ENCODE assay signal across 19 cellular contexts in genomic region chr20:57647933-57648785, GRCh38. TPM values are rescaled to one million over a fixed set of nuclear protein-coding genes. Genes with fewer than 3 reads are reported as not detected.
A peak's percentile ranks its signal among the peaks of the same experiment; 100 is the strongest.
DNase-seq lines count a peak whose midpoint lies in the region; ATAC-seq and TF ChIP-seq lines count a peak whose summit lies in the region.
"Had no signal": no experiment of that assay in that cellular context is flagged by ENCODE, and none has a peak within 500 bp of the region (broad histone marks: within the 10 kb centered on the region; RNA-seq: fewer than 3 reads in every experiment).

No MANE protein-coding gene starts in this region.

- peak; percentile 4; the same call in 1 of the 3 replicates for ATAC-seq in RWPE2 (ENCODE audit: low read depth)
- no peak for ATAC-seq in aorta (ENCODE audit: low FRiP score)

- no peaks in the 10 kb centered on the region for H3K9me3 ChIP-seq in RWPE2 (ENCODE audit: severe bottlenecking)
- peaks cover 5% of the 10 kb centered on the region for H3K9me3 ChIP-seq in aorta (ENCODE audit: control insufficient read depth, low read length)

- H3K27me3 ChIP-seq in RWPE2 (ENCODE audit: insufficient read depth, poor library complexity, severe bottlenecking) (no peaks in the 10 kb centered on the region), aorta (ENCODE audit: control insufficient read depth in 1 of 2, insufficient read depth in 2 of 2, low read length in 1 of 2) (no peaks in the 10 kb centered on the region)

- DNase-seq in activated CD8-positive, alpha-beta memory T cell treated with anti-CD3 and anti-CD28 coated beads, Interleukin-2, amount 50 U/mL, for 48 hours: peak; percentile 26
- no peak for DNase-seq in activated CD8-positive, alpha-beta memory T cell treated with anti-CD3 and anti-CD28 coated beads, Interleukin-2, amount 50 U/mL, for 4 hours
- DNase-seq in RWPE2 (ENCODE audit: low spot score) (no peak), head of caudate nucleus (peak in 37 of 42 donors; percentile 27 to 86 (median 65)), retina (peak; percentile 24), aorta (no peak)
- no peak for DNase-seq in stimulated activated CD4-positive, alpha-beta T cell treated with anti-CD3 and anti-CD28 coated beads, Interleukin-12 subunit alpha, Interleukin-12 subunit beta, amount 100 ng/mL, for 4 hours
- no peak for DNase-seq in activated T-cell treated with anti-CD3 and anti-CD28 coated beads, Interleukin-2, amount 50 U/mL, for 48 hours
- DNase-seq: DMS153, EL, IMR-90, Kasumi-1, MM.1S, NCI-H1092 treated with DMSO at 0.1 percent for 48 hours, NCI-H1694, NCI-H69, RPMI8226 had no signal

- intact Hi-C loops in head of caudate nucleus (cut with DNase I) (no loop called here), aorta (cut with DNase I) (no loop called here)

- WGBS in aorta, 2 donors: 67 to 71% methylated on average over 23 of the region's 23 CpGs

- TF ChIP-seq CTCF in RWPE2 (IDR thresholded peaks at IDR 0.05; ENCODE audit: poor library complexity, severe bottlenecking): no peak

- peak overlapping the region; percentile 0 for H3K27ac ChIP-seq in RWPE2 (ENCODE audit: poor library complexity, severe bottlenecking)
- H3K27ac ChIP-seq in aorta (ENCODE audit: low read depth in 1 of 2, low read length in 2 of 2): no peak overlapping the region
- H3K27ac ChIP-seq: C4-2B had no signal

- H3K4me1 ChIP-seq in RWPE2 (ENCODE audit: insufficient read depth, poor library complexity, severe bottlenecking) (no peaks in the 10 kb centered on the region), aorta (ENCODE audit: control insufficient read depth in 1 of 2, insufficient read depth in 2 of 2, low read length in 2 of 2) (no peaks in the 10 kb centered on the region)

- H3K36me3 ChIP-seq in RWPE2 (ENCODE audit: low read depth): peaks cover 33% of the 10 kb centered on the region
- peaks cover 0 to 2% of the 10 kb centered on the region in 2 donors for H3K36me3 ChIP-seq in aorta (ENCODE audit: control insufficient read depth in 1 of 2, insufficient read depth in 2 of 2, low read length in 1 of 2)

- H3K4me3 ChIP-seq in RWPE2 (ENCODE audit: severe bottlenecking) (no peak overlapping the region), aorta (ENCODE audit: low read length in 2 of 2) (no peak overlapping the region)

RNA-seq across cellular contexts. Expression of gene ZBP1, which starts 27.9 kb away (rescaled TPM):
- total RNA-seq in aorta: 1 to 10 TPM in 1 of 2 donors, under 1 TPM in 1; 0.88 to 1.6 TPM
- under 1 TPM; 0.20 to 0.50 TPM for polyA plus RNA-seq in aorta
- total RNA-seq: H4, IMR-90 had no signal
- polyA plus RNA-seq: IMR-90 had no signal

Comparison
In these comparisons a context has a peak if more than half of its experiments do, and no peak if none do; other contexts are left out.
1. DNase-seq: peak in activated CD8-positive, alpha-beta memory T cell treated with anti-CD3 and anti-CD28 coated beads, Interleukin-2, amount 50 U/mL, for 48 hours (single experiment), head of caudate nucleus (37 of 42) and retina (single experiment); none in activated CD8-positive, alpha-beta memory T cell treated with anti-CD3 and anti-CD28 coated beads, Interleukin-2, amount 50 U/mL, for 4 hours (single experiment), RWPE2 (single experiment), stimulated activated CD4-positive, alpha-beta T cell treated with anti-CD3 and anti-CD28 coated beads, Interleukin-12 subunit alpha, Interleukin-12 subunit beta, amount 100 ng/mL, for 4 hours (single experiment), activated T-cell treated with anti-CD3 and anti-CD28 coated beads, Interleukin-2, amount 50 U/mL, for 48 hours (0 of 2) and aorta (0 of 2).